ENCODE assay signal across 27 cellular contexts in genomic region chr7:76514926-76515325, GRCh38. TPM values are rescaled to one million over a fixed set of nuclear protein-coding genes. Genes with fewer than 3 reads are reported as not detected.
DNase-seq lines count a peak whose midpoint lies in the region; TF ChIP-seq lines count a peak whose summit lies in the region.
"Had no signal": no experiment of that assay in that cellular context is flagged by ENCODE, and none has a peak within 500 bp of the region (broad histone marks: within the 10 kb centered on the region; RNA-seq: fewer than 3 reads in every experiment).

No MANE protein-coding gene starts in this region.

- WGBS in adrenal gland, 4 donors, result 39 to 80% (median 61%) methylated on average over 6 to 10 of the region's 10 CpGs

- H3K27me3 ChIP-seq in adrenal gland, result no peaks in the 10 kb centered on the region
- H3K27me3 ChIP-seq in BE2C, result no peaks in the 10 kb centered on the region
- H3K27me3 ChIP-seq: cardiac muscle cell, heart left ventricle, upper lobe of left lung had no signal

- H3K9me3 ChIP-seq in adrenal gland (replicated peaks in 1 of 3), result no peaks in the 10 kb centered on the region
- H3K9me3 ChIP-seq in BE2C, result no peaks in the 10 kb centered on the region
- H3K9me3 ChIP-seq: heart left ventricle, neutrophil, stomach, upper lobe of left lung had no signal

- H3K9me3 Mint-ChIP-seq in type B pancreatic cell, result no peaks in the 10 kb centered on the region
- H3K9me3 Mint-ChIP-seq: activated B cell treated with CpG ODN at 0.5 μM for 24 hours; activated naive CD4-positive, alpha-beta T cell treated with anti-CD3 and anti-CD28 coated beads, Interleukin-2, amount 10 ng/mL, durations not matched to agents 7 days and 5 days; activated T-cell treated with anti-CD3 and anti-CD28 coated beads, Interleukin-2, amount 50 U/mL, for 4 hours; IgD-negative memory B cell had no signal

- H3K4me1 Mint-ChIP-seq in type B pancreatic cell (ENCODE audit: unreplicated experiment), result peaks cover 1% of the 10 kb centered on the region
- H3K4me1 Mint-ChIP-seq: activated B cell treated with CpG ODN at 0.5 μM for 24 hours, B cell, IgD-negative memory B cell had no signal

- TF ChIP-seq CTCF in adrenal gland (IDR thresholded peaks at IDR 0.05), result no peak
- no peak for TF ChIP-seq CTCF in type B pancreatic cell (conservative IDR thresholded peaks at IDR 0.05)
- TF ChIP-seq CTCF in BE2C (IDR thresholded peaks at IDR 0.05; ENCODE audit: low read depth, low read length), result no peak

- H3K4me1 ChIP-seq in adrenal gland (replicated peaks in 1 of 2) (peaks cover 6 to 8% of the 10 kb centered on the region in 2 donors), BE2C (no peaks in the 10 kb centered on the region; the same call in 1 of the 2 replicates)

- H3K27ac ChIP-seq in adrenal gland, result no peak overlapping the region
- H3K27ac ChIP-seq: cardiac muscle cell, heart left ventricle, HL-60, neutrophil, stomach had no signal

- no peak overlapping the region for H3K27ac Mint-ChIP-seq in type B pancreatic cell
- H3K27ac Mint-ChIP-seq: activated B cell treated with CpG ODN at 0.5 μM for 24 hours; activated naive CD4-positive, alpha-beta T cell treated with anti-CD3 and anti-CD28 coated beads, Interleukin-2, amount 10 ng/mL, durations not matched to agents 7 days and 5 days; B cell; IgD-negative memory B cell had no signal

- H3K4me3 Mint-ChIP-seq in type B pancreatic cell, result no peak overlapping the region
- H3K4me3 Mint-ChIP-seq: activated B cell treated with CpG ODN at 0.5 μM for 24 hours; activated naive CD4-positive, alpha-beta T cell treated with anti-CD3 and anti-CD28 coated beads, Interleukin-2, amount 10 ng/mL, durations not matched to agents 7 days and 5 days; activated T-cell treated with anti-CD3 and anti-CD28 coated beads, Interleukin-2, amount 50 U/mL, for 4 hours; B cell had no signal

- H3K4me3 ChIP-seq in adrenal gland (no peak overlapping the region), BE2C (ENCODE audit: low read depth, low read length) (no peak overlapping the region)
- H3K4me3 ChIP-seq: cardiac muscle cell, GM12878, heart left ventricle, stomach, upper lobe of left lung had no signal

- no peak for TF ChIP-seq POLR2A in adrenal gland (IDR thresholded peaks at IDR 0.05)

- no peaks in the 10 kb centered on the region for H3K27me3 Mint-ChIP-seq in type B pancreatic cell
- H3K27me3 Mint-ChIP-seq: activated B cell treated with CpG ODN at 0.5 μM for 24 hours, B cell, IgD-negative memory B cell had no signal

- no peaks in the 10 kb centered on the region for H3K36me3 Mint-ChIP-seq in type B pancreatic cell
- H3K36me3 Mint-ChIP-seq: activated naive CD4-positive, alpha-beta T cell treated with anti-CD3 and anti-CD28 coated beads, Interleukin-2, amount 10 ng/mL, durations not matched to agents 7 days and 5 days; IgD-negative memory B cell had no signal

- DNase-seq in activated CD8-positive, alpha-beta memory T cell treated with anti-CD3 and anti-CD28 coated beads for 24 hours, result peak; percentile 21
- DNase-seq in activated CD8-positive, alpha-beta memory T cell treated with anti-CD3 and anti-CD28 coated beads, Interleukin-2, amount 50 U/mL, for 48 hours, result no peak
- DNase-seq in adrenal gland, result peak in 5 of 7 donors; percentile 40 to 73 (median 47)
- peak; percentile 85 for DNase-seq in mesenteric fat pad (ENCODE audit: low spot score)
- DNase-seq in type B pancreatic cell (ENCODE audit: extremely low spot score, unreplicated experiment), result peak; percentile 64
- no peak for DNase-seq in NOMO-1 treated with dmso at 0.1 percent for 144 hours (lab: John Stamatoyannopoulos, UW; ENCODE audit: unreplicated experiment)
- DNase-seq in mucosa of gallbladder (ENCODE audit: low spot score), result no peak
- no peak for DNase-seq in BE2C
- DNase-seq: activated B cell treated with CpG ODN at 0.5 μM for 24 hours; activated naive CD4-positive, alpha-beta T cell treated with anti-CD3 and anti-CD28 coated beads, Interleukin-2, amount 10 ng/mL, durations not matched to agents 7 days and 5 days; activated T-cell treated with anti-CD3 and anti-CD28 coated beads, Interleukin-2, amount 50 U/mL, for 4 hours; COR-L47; DMS79 treated with DMSO at 0.1 percent for 48 hours; NCI-H1436 treated with DMSO at 0.1 percent for 48 hours; NCI-H510A treated with DMSO at 0.1 percent for 48 hours; stomach; T-helper 9 cell had no signal

- intact Hi-C loops in adrenal gland (cut with DNase I), result no loop called here

- no peaks in the 10 kb centered on the region for H3K36me3 ChIP-seq in adrenal gland (replicated peaks in 1 of 2)
- H3K36me3 ChIP-seq in BE2C, result no peaks in the 10 kb centered on the region
- H3K36me3 ChIP-seq: cardiac muscle cell, heart left ventricle, neutrophil, stomach, upper lobe of left lung had no signal

RNA-seq across cellular contexts. Expression of gene UPK3B, which starts 4.6 kb away (rescaled TPM):
- total RNA-seq in adrenal gland (1 to 10 TPM in 3 of 8 donors, under 1 TPM in 4, not detected in 1; 0.65 to 2.6 (median 0.97) TPM), mesenteric fat pad (1.9 TPM), type B pancreatic cell (ENCODE audit: low replicate concordance) (10.7 and 11.2 TPM in 2 replicates), mucosa of gallbladder (3.3 TPM)
- under 1 TPM in 2 of 3 donors, not detected in 1; 0.56 to 0.84 TPM for polyA plus RNA-seq in adrenal gland
- polyA plus RNA-seq in BE2C (2012; ENCODE audit: insufficient read depth, insufficient read length, low read depth), result not detected
- polyA plus RNA-seq: IgD-negative memory B cell had no signal

RNA-seq across cellular contexts. Expression of gene SPDYE16, which starts 28.2 kb away (rescaled TPM):
- total RNA-seq in adrenal gland, result 1 to 10 TPM in 1 of 8 donors, under 1 TPM in 4, not detected in 3; 0.18 to 2.9 (median 0.57) TPM
- polyA plus RNA-seq in adrenal gland, result under 1 TPM; 0.16 to 0.40 (median 0.22) TPM
- total RNA-seq in mesenteric fat pad, result not detected
- total RNA-seq in type B pancreatic cell (ENCODE audit: low replicate concordance), result 0.19 and 0.51 TPM in 2 replicates
- total RNA-seq in mucosa of gallbladder, result not detected
- 0.83 TPM for polyA plus RNA-seq in BE2C (2012; ENCODE audit: insufficient read depth, insufficient read length, low read depth)
- total RNA-seq: A172, activated B cell treated with CpG ODN at 0.5 μM for 24 hours, MCF 10A, stomach had no signal

RNA-seq across cellular contexts. Expression of gene DTX2, which starts 53.4 kb away (rescaled TPM):
- total RNA-seq in adrenal gland, result 10 to 100 TPM; 10.2 to 21.7 (median 16.5) TPM
- polyA plus RNA-seq in adrenal gland, result 10 to 100 TPM in 2 of 3 donors, 1 to 10 TPM in 1; 2.8 to 83.7 (median 23.2) TPM
- 35.0 TPM for total RNA-seq in mesenteric fat pad
- 30.1 and 30.6 TPM in 2 replicates for total RNA-seq in type B pancreatic cell (ENCODE audit: low replicate concordance)
- total RNA-seq in mucosa of gallbladder, result 47.4 TPM
- polyA plus RNA-seq in BE2C (2012; ENCODE audit: insufficient read depth, insufficient read length, low read depth), result 11.5 TPM

Comparison
In these comparisons a context has a peak if more than half of its experiments do, and no peak if none do; other contexts are left out.
1. DNase-seq: peak in activated CD8-positive, alpha-beta memory T cell treated with anti-CD3 and anti-CD28 coated beads for 24 hours (single experiment), adrenal gland (5 of 7), mesenteric fat pad (single experiment) and type B pancreatic cell (single experiment); none in activated CD8-positive, alpha-beta memory T cell treated with anti-CD3 and anti-CD28 coated beads, Interleukin-2, amount 50 U/mL, for 48 hours (single experiment), NOMO-1 treated with dmso at 0.1 percent for 144 hours (single experiment), mucosa of gallbladder (single experiment) and BE2C (single experiment).